Comparison of ENCODE assay signal across 22 cellular contexts in genomic region chr15:56968256-56968655, GRCh38. TPM values are rescaled to one million over a fixed set of nuclear protein-coding genes. Genes with fewer than 3 reads are reported as not detected.
DNase-seq lines count a peak whose midpoint lies in the region; ATAC-seq and TF ChIP-seq lines count a peak whose summit lies in the region.
"Had no signal": no experiment of that assay in that cellular context is flagged by ENCODE, and none has a peak within 500 bp of the region (broad histone marks: within the 10 kb centered on the region; RNA-seq: fewer than 3 reads in every experiment).

No MANE protein-coding gene starts in this region.

- H3K36me3 Mint-ChIP-seq in activated T-helper 17 cell treated with anti-CD3 and anti-CD28 coated beads, Interleukin-2, amount 50 U/mL, for 72 hours (ENCODE audit: low read depth) = no peaks in the 10 kb centered on the region

- peak overlapping the region; percentile 58 for H3K27ac ChIP-seq in cardiac muscle cell
- H3K27ac ChIP-seq in heart left ventricle = no peak overlapping the region
- H3K27ac ChIP-seq in RWPE2 (ENCODE audit: poor library complexity, severe bottlenecking) = peak overlapping the region; percentile 17
- peak overlapping the region; percentile 59 for H3K27ac ChIP-seq in suprapubic skin
- H3K27ac ChIP-seq: HL-60, KMS-11, SK-N-MC had no signal

- H3K36me3 ChIP-seq in cardiac muscle cell (no peaks in the 10 kb centered on the region), heart left ventricle (no peaks in the 10 kb centered on the region), RWPE2 (ENCODE audit: low read depth) (no peaks in the 10 kb centered on the region), suprapubic skin (no peaks in the 10 kb centered on the region)

- ATAC-seq in heart left ventricle = no peak
- no peak for ATAC-seq in RWPE2 (ENCODE audit: low read depth)
- peak; percentile 33 for ATAC-seq in left lobe of liver
- ATAC-seq in activated T-helper 17 cell treated with anti-CD3 and anti-CD28 coated beads, Interleukin-2, amount 50 U/mL, for 72 hours (replicated peaks) = no peak

- H3K9me3 ChIP-seq in cardiac muscle cell (ENCODE audit: low read depth) (no peaks in the 10 kb centered on the region), heart left ventricle (no peaks in the 10 kb centered on the region), RWPE2 (ENCODE audit: severe bottlenecking) (no peaks in the 10 kb centered on the region), suprapubic skin (no peaks in the 10 kb centered on the region)

- TF ChIP-seq CTCF in cardiac muscle cell (IDR thresholded peaks at IDR 0.05; ENCODE audit: low read depth, low read length) (no peak), heart left ventricle (IDR thresholded peaks at IDR 0.05) (no peak), RWPE2 (IDR thresholded peaks at IDR 0.05; ENCODE audit: poor library complexity, severe bottlenecking) (no peak), suprapubic skin (IDR thresholded peaks at IDR 0.05) (no peak)

- no peaks in the 10 kb centered on the region for H3K27me3 Mint-ChIP-seq in activated T-helper 17 cell treated with anti-CD3 and anti-CD28 coated beads, Interleukin-2, amount 50 U/mL, for 72 hours

- intact Hi-C loops in heart left ventricle (cut with DNase I) = no loop called here

- no peak for DNase-seq in cardiac muscle cell (ENCODE audit: low read depth in 1 of 2, low spot score in 1 of 2)
- DNase-seq in heart left ventricle = no peak
- no peak for DNase-seq in RWPE2 (ENCODE audit: low spot score)
- DNase-seq in left lobe of liver (ENCODE audit: low spot score) = no peak
- no peak for DNase-seq in suprapubic skin (ENCODE audit: low spot score in 2 of 2)
- DNase-seq in NCI-H2227 treated with DMSO at 0.1 percent for 48 hours (lab: John Stamatoyannopoulos, UW) = no peak
- no peak for DNase-seq in effector CD8-positive, alpha-beta T cell (lab: John Stamatoyannopoulos, UW)
- DNase-seq: AML-193, C1 segment of cervical spinal cord, EL, GF-D8, MV-4-11, NCI-H1105 treated with DMSO at 0.1 percent for 48 hours, NCI-H1694, NCI-H446 treated with DMSO at 0.1 percent for 48 hours, OCI-M1, RPMI8226, SHP77 treated with DMSO at 0.1 percent for 48 hours had no signal

- H3K4me3 ChIP-seq in cardiac muscle cell (no peak overlapping the region), heart left ventricle (no peak overlapping the region), RWPE2 (ENCODE audit: severe bottlenecking) (no peak overlapping the region), suprapubic skin (no peak overlapping the region)
- H3K4me3 ChIP-seq: SK-N-MC had no signal

- TF ChIP-seq POLR2A in heart left ventricle (IDR thresholded peaks at IDR 0.05) (no peak), suprapubic skin (IDR thresholded peaks at IDR 0.05) (no peak)

- no peak overlapping the region for H3K27ac Mint-ChIP-seq in activated T-helper 17 cell treated with anti-CD3 and anti-CD28 coated beads, Interleukin-2, amount 50 U/mL, for 72 hours

- H3K4me3 Mint-ChIP-seq in activated T-helper 17 cell treated with anti-CD3 and anti-CD28 coated beads, Interleukin-2, amount 50 U/mL, for 72 hours = no peak overlapping the region

- H3K4me1 ChIP-seq in cardiac muscle cell (ENCODE audit: low read depth) (peaks cover 37% of the 10 kb centered on the region), heart left ventricle (peaks cover 0 to 71% (median 36%) of the 10 kb centered on the region in 12 donors), RWPE2 (ENCODE audit: insufficient read depth, poor library complexity, severe bottlenecking) (peaks cover 4% of the 10 kb centered on the region), suprapubic skin (peaks cover 43% of the 10 kb centered on the region)

- peaks cover 3% of the 10 kb centered on the region for H3K9me3 Mint-ChIP-seq in activated T-helper 17 cell treated with anti-CD3 and anti-CD28 coated beads, Interleukin-2, amount 50 U/mL, for 72 hours

- H3K4me1 Mint-ChIP-seq in activated T-helper 17 cell treated with anti-CD3 and anti-CD28 coated beads, Interleukin-2, amount 50 U/mL, for 72 hours = peaks cover 35% of the 10 kb centered on the region

- H3K27me3 ChIP-seq in cardiac muscle cell = no peaks in the 10 kb centered on the region
- no peaks in the 10 kb centered on the region for H3K27me3 ChIP-seq in heart left ventricle
- H3K27me3 ChIP-seq in RWPE2 (ENCODE audit: insufficient read depth, poor library complexity, severe bottlenecking) = no peaks in the 10 kb centered on the region
- no peaks in the 10 kb centered on the region for H3K27me3 ChIP-seq in suprapubic skin

- TF ChIP-seq EP300 in suprapubic skin (IDR thresholded peaks at IDR 0.05) = no peak

RNA-seq across cellular contexts. Expression of gene TCF12, which starts 49.8 kb away (rescaled TPM):
- total RNA-seq in cardiac muscle cell (135 and 137 TPM in 2 replicates), heart left ventricle (10 to 100 TPM; 31.8 to 77.3 (median 46.8) TPM), left lobe of liver (29.8 TPM), suprapubic skin (100 to 1,000 TPM in 2 of 4 donors, 10 to 100 TPM in 2; 91.3 to 118 (median 105) TPM)
- polyA plus RNA-seq in cardiac muscle cell (42.6 and 58.4 TPM in 2 replicates), heart left ventricle (10 to 100 TPM in 1 of 2 donors, 1 to 10 TPM in 1; 6.5 to 21.1 TPM)
- total RNA-seq in activated T-helper 17 cell treated with anti-CD3 and anti-CD28 coated beads, Interleukin-2, amount 50 U/mL, for 72 hours = 10 to 100 TPM; 48.3 to 74.2 TPM

Comparison
In these comparisons a context has a peak if more than half of its experiments do, and no peak if none do; other contexts are left out.
1. H3K27ac ChIP-seq: peak in cardiac muscle cell (single experiment), RWPE2 (single experiment) and suprapubic skin (single experiment); none in heart left ventricle (0 of 12).